Comparison of ENCODE assay signal across 8 cellular contexts in the genomic region with DNA sequence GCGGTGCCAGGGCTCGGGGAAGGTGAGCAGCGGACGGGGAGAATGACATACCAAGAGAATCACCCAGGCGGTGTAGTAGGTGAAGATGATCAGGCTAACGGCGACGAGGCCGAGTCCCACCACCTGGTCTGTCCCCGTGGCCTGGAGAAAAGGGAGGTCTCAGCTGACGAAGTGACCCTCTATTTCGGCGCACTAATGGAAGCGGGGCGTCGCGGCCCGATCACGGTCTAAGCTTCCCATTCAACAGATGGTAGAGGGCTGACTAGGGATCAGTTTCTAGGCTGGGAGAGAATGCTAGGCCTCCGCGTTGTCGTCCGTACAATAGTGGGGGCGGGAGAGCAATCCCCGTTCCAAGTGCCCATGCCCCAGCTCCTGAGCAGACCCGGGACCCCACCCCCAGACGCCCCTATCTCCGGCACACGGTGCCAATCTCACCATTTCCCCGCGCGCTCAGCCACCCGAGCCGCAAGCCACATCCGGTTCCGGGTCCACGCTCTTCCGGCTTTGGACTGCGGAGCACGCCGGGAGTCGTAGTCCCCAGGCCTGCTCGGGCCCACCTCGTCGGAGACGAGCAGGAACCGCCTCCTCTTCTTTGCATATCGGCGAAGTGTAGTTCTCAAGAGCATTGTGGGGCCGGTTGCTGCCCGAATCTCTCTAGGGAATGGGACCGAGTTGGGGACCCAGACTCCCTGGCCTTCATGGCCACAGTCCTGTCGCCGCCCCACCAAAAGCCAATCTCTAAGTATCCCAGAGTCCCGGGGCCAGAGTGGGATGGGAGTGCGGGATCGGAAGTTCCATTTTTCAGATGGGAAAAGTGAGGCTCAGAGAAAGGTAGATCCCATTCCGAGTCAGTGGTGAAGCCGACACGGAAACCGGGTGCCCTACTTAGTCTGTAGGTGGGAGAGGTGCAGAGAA. TPM values are rescaled to one million over a fixed set of nuclear protein-coding genes. Genes with fewer than 3 reads are reported as not detected.
A peak's percentile ranks its signal among the peaks of the same experiment; 100 is the strongest.
DNase-seq lines count a peak whose midpoint lies in the region; ATAC-seq and TF ChIP-seq lines count a peak whose summit lies in the region.

A gene with protein sequence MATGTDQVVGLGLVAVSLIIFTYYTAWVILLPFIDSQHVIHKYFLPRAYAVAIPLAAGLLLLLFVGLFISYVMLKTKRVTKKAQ (minus strand): TSS at position 472 of the 915 bp plus-strand sequence. CDS start 34 bp downstream, at position 438.

- H3K27ac ChIP-seq in CD4-positive, alpha-beta memory T cell (ENCODE audit: low read depth, low read length), result peak within 1 kb of the TSS; percentile 75
- H3K27ac ChIP-seq in mesodermal cell (ENCODE audit: low read depth, low read length, severe bottlenecking), result peak within 1 kb of the TSS; percentile 1

- CTCF ChIA-PET in CD4-positive, alpha-beta memory T cell (lab: Charles Lee; ENCODE audit: partially characterized antibody), result interaction anchor here (1.0 to 11.2 kb wide), 5 partner anchors 16 to 150 kb away, joined by 3 to 216 read pairs (median 4); no protein-coding TSS in a partner anchor

- peak within 1 kb of the TSS; percentile 89 to 97 (median 97) for H3K27ac Mint-ChIP-seq in CD4-positive, alpha-beta memory T cell
- peak within 1 kb of the TSS; percentile 91 for H3K27ac Mint-ChIP-seq in endothelial cell (ENCODE audit: unreplicated experiment)

- peak within 1 kb of the TSS; percentile 37 to 73 for H3K4me3 ChIP-seq in CD4-positive, alpha-beta memory T cell (ENCODE audit: low read length in 2 of 2)
- H3K4me3 ChIP-seq in NT2/D1 (ENCODE audit: insufficient read length, low read depth) (peak within 1 kb of the TSS; percentile 81), mesodermal cell (ENCODE audit: extremely low read depth, insufficient read depth, low read length, poor library complexity, severe bottlenecking) (peak within 1 kb of the TSS; percentile 74)

- POLR2A ChIA-PET in CD4-positive, alpha-beta memory T cell (lab: Charles Lee; ENCODE audit: partially characterized antibody), result interaction anchor here (0.7 to 16.4 kb wide), 25 partner anchors 9 to 713 kb away, joined by 3 to 250 read pairs (median 3); partner anchors contain the start of genes BBLN, CDK9, EEIG1 and NAIF1

- H3K4me3 Mint-ChIP-seq in CD4-positive, alpha-beta memory T cell, result peak within 1 kb of the TSS; percentile 88 to 98 (median 91)
- H3K4me3 Mint-ChIP-seq in endothelial cell (ENCODE audit: unreplicated experiment), result peak within 1 kb of the TSS; percentile 96

- peak within 1 kb of the TSS; percentile 96 for H3K9ac ChIP-seq in NT2/D1 (ENCODE audit: insufficient read length, low read depth)

- no peaks in the 10 kb centered on the region for H3K27me3 Mint-ChIP-seq in CD4-positive, alpha-beta memory T cell
- peaks cover 11% of the 10 kb centered on the region for H3K27me3 Mint-ChIP-seq in endothelial cell (ENCODE audit: unreplicated experiment)

- peaks cover 22% of the 10 kb centered on the region for H3K36me3 ChIP-seq in CD4-positive, alpha-beta memory T cell (ENCODE audit: insufficient read depth, low read length)
- H3K36me3 ChIP-seq in NT2/D1 (ENCODE audit: insufficient read depth, insufficient read length, low read length) (peaks cover 51% of the 10 kb centered on the region), mesodermal cell (ENCODE audit: control insufficient read depth, insufficient read depth, low read length) (peaks cover 42% of the 10 kb centered on the region)

- H3K4me1 Mint-ChIP-seq in CD4-positive, alpha-beta memory T cell, result peaks cover 23 to 53% (median 41%) of the 10 kb centered on the region in 4 donors
- H3K4me1 Mint-ChIP-seq in endothelial cell (ENCODE audit: unreplicated experiment), result peaks cover 24% of the 10 kb centered on the region

- TF ChIP-seq CTCF in endothelial cell (IDR thresholded peaks at IDR 0.05; ENCODE audit: unreplicated experiment), result no peak

- WGBS in mesodermal cell (ENCODE audit: insufficient coverage in 2 of 2), 2 experiments, result 11 to 17% methylated on average over 49 to 60 of the region's 61 CpGs

- no peaks in the 10 kb centered on the region for H3K9me3 ChIP-seq in CD4-positive, alpha-beta memory T cell (ENCODE audit: control insufficient read depth in 1 of 2, low read length in 2 of 2)
- no peaks in the 10 kb centered on the region for H3K9me3 ChIP-seq in NT2/D1 (ENCODE audit: insufficient read depth, low read length)
- H3K9me3 ChIP-seq in mesodermal cell (ENCODE audit: control insufficient read depth, low read length), result no peaks in the 10 kb centered on the region

- DNase-seq in CD4-positive, alpha-beta memory T cell, result peak; percentile 85 to 89 (median 87)
- DNase-seq in NT2/D1 (ENCODE audit: low read depth, low spot score) (peak; percentile 86), endothelial cell (ENCODE audit: low spot score) (peak; percentile 81)
- DNase-seq in activated CD8-positive, alpha-beta memory T cell treated with anti-CD3 and anti-CD28 coated beads, Interleukin-2, amount 50 U/mL, for 1 hour (ENCODE audit: extremely low read depth), result peak; percentile 50
- peak; percentile 64 for DNase-seq in stimulated activated CD8-positive, alpha-beta memory T cell treated with anti-CD3 and anti-CD28 coated beads, Interleukin-15, amount 100 ng/mL, for 1 hour (ENCODE audit: low read depth)

- intact Hi-C loops in CD4-positive, alpha-beta memory T cell (cut with micrococcal nuclease), result loop anchor here (5.0 kb wide), 1 partner anchor 35 kb away; no protein-coding TSS in a partner anchor

- H3K4me1 ChIP-seq in CD4-positive, alpha-beta memory T cell (ENCODE audit: insufficient read depth, low read length), result peaks cover 37% of the 10 kb centered on the region
- H3K4me1 ChIP-seq in NT2/D1 (ENCODE audit: insufficient read depth, insufficient read length) (peaks cover 15% of the 10 kb centered on the region), mesodermal cell (ENCODE audit: control insufficient read depth, insufficient read depth, low read length, poor library complexity, severe bottlenecking) (peaks cover 13% of the 10 kb centered on the region)

- peaks cover 0 to 7% (median 0%) of the 10 kb centered on the region in 8 donors for H3K9me3 Mint-ChIP-seq in CD4-positive, alpha-beta memory T cell
- no peaks in the 10 kb centered on the region for H3K9me3 Mint-ChIP-seq in endothelial cell (ENCODE audit: unreplicated experiment)

- peak; percentile 84 for ATAC-seq in GM19438 (IDR thresholded peaks at IDR 0.05; ENCODE audit: low read depth, unreplicated experiment)
- ATAC-seq in HG03571 (IDR thresholded peaks at IDR 0.05; ENCODE audit: unreplicated experiment), result peak; percentile 74

- no peaks in the 10 kb centered on the region for H3K27me3 ChIP-seq in CD4-positive, alpha-beta memory T cell (ENCODE audit: insufficient read depth, low read length)
- H3K27me3 ChIP-seq in NT2/D1 (ENCODE audit: insufficient read depth, insufficient read length), result no peaks in the 10 kb centered on the region

- peaks cover 24 to 35% of the 10 kb centered on the region in 2 donors for H3K36me3 Mint-ChIP-seq in CD4-positive, alpha-beta memory T cell
- peaks cover 12% of the 10 kb centered on the region for H3K36me3 Mint-ChIP-seq in endothelial cell (ENCODE audit: low read depth, unreplicated experiment)

RNA-seq across cellular contexts. Expression of the gene that starts here (rescaled TPM):
- 10 to 100 TPM; 37.0 to 39.7 TPM for total RNA-seq in CD4-positive, alpha-beta memory T cell
- polyA plus RNA-seq in CD4-positive, alpha-beta memory T cell, result 10 to 100 TPM; 41.0 to 43.1 TPM
- total RNA-seq in endothelial cell (ENCODE audit: unreplicated experiment), result 31.5 TPM
- polyA plus RNA-seq in mesodermal cell (2013, experiment 1 of 2), result 36.4 TPM
- polyA plus RNA-seq in mesodermal cell (2013, experiment 2 of 2), result 27.3 TPM

Comparison
In these comparisons a context has a peak if more than half of its experiments do, and no peak if none do; other contexts are left out.
1. Peak in every context shown above with its lines: DNase-seq, ATAC-seq, H3K4me3 ChIP-seq and H3K27ac ChIP-seq.